28 cellular contexts compared by ENCODE assay signal in the genomic region with DNA sequence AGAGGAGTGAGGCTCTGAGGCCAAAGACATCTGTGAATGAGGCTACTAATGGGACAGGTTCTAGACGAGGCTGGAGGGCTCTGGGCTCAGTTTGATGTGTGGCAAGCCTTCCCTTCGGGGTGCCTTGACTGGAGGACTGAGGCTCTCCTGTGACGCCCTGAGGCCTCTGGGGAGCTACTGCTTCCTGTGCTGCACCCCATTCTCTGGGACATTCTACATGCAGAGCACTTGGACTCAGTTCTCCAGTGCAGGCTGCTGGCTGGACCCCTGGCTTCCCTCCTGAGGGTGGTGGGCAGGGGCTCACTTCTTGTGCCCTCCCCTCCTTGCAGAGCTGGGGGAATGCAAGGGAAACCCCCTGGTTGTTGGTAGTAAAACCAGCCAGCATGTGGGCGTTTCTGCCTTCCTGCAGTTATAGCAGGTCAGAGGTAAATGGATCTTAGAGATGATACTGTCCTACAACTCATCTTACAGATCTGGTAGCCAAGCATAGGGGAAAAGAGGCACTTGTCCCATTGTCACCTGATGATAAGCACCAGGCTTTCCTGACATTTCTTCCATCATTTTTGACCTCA.
DNase-seq lines count a peak whose midpoint lies in the region; ATAC-seq and TF ChIP-seq lines count a peak whose summit lies in the region.
"Had no signal": no experiment of that assay in that cellular context is flagged by ENCODE, and none has a peak within 500 bp of the region (broad histone marks: within the 10 kb centered on the region; RNA-seq: fewer than 3 reads in every experiment).

No MANE protein-coding gene starts in this region.

- peak; percentile 54 for ATAC-seq in GM18511 (IDR thresholded peaks at IDR 0.05; ENCODE audit: unreplicated experiment)
- ATAC-seq in HG02885 (IDR thresholded peaks at IDR 0.05; ENCODE audit: poor library complexity, unreplicated experiment) = peak; percentile 51
- ATAC-seq in GM21737 (IDR thresholded peaks at IDR 0.05; ENCODE audit: unreplicated experiment) = no peak
- ATAC-seq: natural killer cell treated with Interleukin-12 subunit alpha and Interleukin-12 subunit beta and Interleukin-15 and Interleukin-18, amount 100 ng/mL, for 72 hours; right lobe of liver had no signal

- H3K9ac ChIP-seq in endodermal cell (ENCODE audit: extremely low read depth, low read length, poor library complexity, severe bottlenecking) = no peak overlapping the region
- H3K9ac ChIP-seq: BLaER1 treated with 17β-estradiol and CSF1 and Interleukin-3, amounts not matched to agents 10 nM and 100 nM; GM23248 had no signal

- H3K4me3 Mint-ChIP-seq in endodermal cell (no peak overlapping the region), immature natural killer cell (no peak overlapping the region)
- H3K4me3 Mint-ChIP-seq: mesothelial cell of epicardium; natural killer cell treated with Interleukin-12 subunit alpha and Interleukin-12 subunit beta and Interleukin-15 and Interleukin-18, amount 100 ng/mL, for 72 hours had no signal

- no peaks in the 10 kb centered on the region for H3K4me1 ChIP-seq in endodermal cell (ENCODE audit: control insufficient read depth, insufficient read depth, low read length)
- H3K4me1 ChIP-seq: breast epithelium had no signal

- H3K27ac ChIP-seq in endodermal cell (ENCODE audit: low read depth, low read length) = no peak overlapping the region
- H3K27ac ChIP-seq: BLaER1 treated with 17β-estradiol and CSF1 and Interleukin-3, amounts not matched to agents 10 nM and 100 nM; breast epithelium; GM23248; right lobe of liver; SK-N-MC; WERI-Rb-1 had no signal

- TF ChIP-seq CTCF in GM06990 (IDR thresholded peaks at IDR 0.05; ENCODE audit: insufficient read depth, low read length, poor library complexity, severe bottlenecking) (no peak), endodermal cell (conservative IDR thresholded peaks at IDR 0.05) (no peak)

- H3K27me3 Mint-ChIP-seq in endodermal cell (ENCODE audit: insufficient read depth) (peaks cover 2% of the 10 kb centered on the region), immature natural killer cell (ENCODE audit: low read depth in 3 of 3) (peaks cover 0 to 2% (median 0%) of the 10 kb centered on the region in 3 donors)

- H3K4me3 ChIP-seq in GM06990 (replicated peaks; ENCODE audit: low read depth, low read length) (no peak overlapping the region), endodermal cell (ENCODE audit: low read length) (no peak overlapping the region)
- H3K4me3 ChIP-seq: BLaER1 treated with 17β-estradiol and CSF1 and Interleukin-3, amounts not matched to agents 10 nM and 100 nM; breast epithelium; GM23248; ovary; right lobe of liver; SK-N-MC; upper lobe of left lung had no signal

- H3K36me3 ChIP-seq in GM06990 (ENCODE audit: control insufficient read depth, insufficient read depth, low read length) (no peaks in the 10 kb centered on the region), endodermal cell (ENCODE audit: control insufficient read depth, insufficient read depth, low read length) (no peaks in the 10 kb centered on the region)
- H3K36me3 ChIP-seq: BLaER1 treated with 17β-estradiol and CSF1 and Interleukin-3, amounts not matched to agents 10 nM and 100 nM; breast epithelium; ovary; right lobe of liver; upper lobe of left lung; WERI-Rb-1 had no signal

- H3K9me3 Mint-ChIP-seq in endodermal cell (no peaks in the 10 kb centered on the region), immature natural killer cell (no peaks in the 10 kb centered on the region)
- H3K9me3 Mint-ChIP-seq: mesothelial cell of epicardium; natural killer cell treated with Interleukin-12 subunit alpha and Interleukin-12 subunit beta and Interleukin-15 and Interleukin-18, amount 100 ng/mL, for 72 hours had no signal

- 84% methylated on average over 4 of the region's 4 CpGs; no CpG with 5 or more reads in 1 of the 2 experiments for WGBS in endodermal cell (ENCODE audit: insufficient coverage in 1 of 2, insufficient read length in 1 of 2), 2 experiments

- H3K36me3 Mint-ChIP-seq in endodermal cell (ENCODE audit: low read depth) (no peaks in the 10 kb centered on the region), immature natural killer cell (no peaks in the 10 kb centered on the region)
- H3K36me3 Mint-ChIP-seq: mesothelial cell of epicardium; natural killer cell treated with Interleukin-12 subunit alpha and Interleukin-12 subunit beta and Interleukin-15 and Interleukin-18, amount 100 ng/mL, for 72 hours had no signal

- H3K9me3 ChIP-seq in endodermal cell (ENCODE audit: control insufficient read depth, low read length) = no peaks in the 10 kb centered on the region
- H3K9me3 ChIP-seq: BLaER1 treated with 17β-estradiol and CSF1 and Interleukin-3, amounts not matched to agents 10 nM and 100 nM; breast epithelium; ovary; right lobe of liver; upper lobe of left lung had no signal

- H3K4me1 Mint-ChIP-seq in endodermal cell = peaks cover 10% of the 10 kb centered on the region
- H3K4me1 Mint-ChIP-seq in immature natural killer cell = no peaks in the 10 kb centered on the region

- H3K27me3 ChIP-seq in GM06990 (replicated peaks; ENCODE audit: control insufficient read depth, insufficient read depth, low read length) = no peaks in the 10 kb centered on the region
- H3K27me3 ChIP-seq in endodermal cell (ENCODE audit: control insufficient read depth, insufficient read depth, low read length, poor library complexity, severe bottlenecking) = no peaks in the 10 kb centered on the region
- H3K27me3 ChIP-seq: BLaER1 treated with 17β-estradiol and CSF1 and Interleukin-3, amounts not matched to agents 10 nM and 100 nM; breast epithelium; ovary; right lobe of liver; upper lobe of left lung had no signal

- DNase-seq in GM06990 (ENCODE audit: extremely low read depth, insufficient read length) (peak; percentile 17), endodermal cell (peak; percentile 32), immature natural killer cell (no peak), NCI-H1436 treated with DMSO at 0.1 percent for 48 hours (lab: John Stamatoyannopoulos, UW) (no peak), glomerular visceral epithelial cell (ENCODE audit: extremely low spot score) (no peak)
- DNase-seq: ACHN; activated CD4-positive, alpha-beta T cell treated with anti-CD3 and anti-CD28 coated beads, Interleukin-2, amount 50 U/mL, for 4 hours; activated naive CD4-positive, alpha-beta T cell treated with Interleukin-2 at 50 U/mL for 16 hours; activated T-cell treated with anti-CD3 and anti-CD28 coated beads for 4 hours; DND-41; GM23248; KBM-7; MM.1S; NCI-H1417 treated with DMSO at 0.1 percent for 48 hours; NCI-H510A; ovary; right lobe of liver; RPMI8226; WERI-Rb-1 had no signal

- H3K27ac Mint-ChIP-seq in endodermal cell (no peak overlapping the region), immature natural killer cell (no peak overlapping the region)
- H3K27ac Mint-ChIP-seq: mesothelial cell of epicardium; natural killer cell treated with Interleukin-12 subunit alpha and Interleukin-12 subunit beta and Interleukin-15 and Interleukin-18, amount 100 ng/mL, for 72 hours had no signal

Comparison
In these comparisons a context has a peak if more than half of its experiments do, and no peak if none do; other contexts are left out.
1. DNase-seq: peak in GM06990 (single experiment) and endodermal cell (single experiment); none in immature natural killer cell (0 of 3), NCI-H1436 treated with DMSO at 0.1 percent for 48 hours (single experiment) and glomerular visceral epithelial cell (single experiment).